In the genomic region with DNA sequence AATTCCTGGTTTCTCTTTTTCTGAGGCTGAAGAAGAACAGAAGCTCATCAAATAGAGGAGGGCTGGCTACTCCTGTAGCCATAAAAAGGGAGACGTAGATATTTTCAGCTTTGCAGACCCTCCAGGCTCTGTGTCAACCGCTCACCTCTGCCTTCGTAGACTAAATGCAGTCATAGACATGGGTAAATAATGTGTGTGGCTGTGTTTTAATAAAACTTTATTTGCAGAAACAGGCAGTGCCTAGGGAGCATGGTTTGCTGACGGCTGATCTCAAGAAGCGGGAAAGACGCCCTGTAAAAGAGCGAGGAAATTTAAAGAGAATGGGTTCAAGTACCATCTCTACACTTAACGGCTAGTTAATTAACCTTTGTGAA, we compare ENCODE assay signal across 15 cellular contexts.
A peak's percentile ranks its signal among the peaks of the same experiment; 100 is the strongest.
DNase-seq lines count a peak whose midpoint lies in the region; ATAC-seq and TF ChIP-seq lines count a peak whose summit lies in the region.
"Had no signal": no experiment of that assay in that cellular context is flagged by ENCODE, and none has a peak within 500 bp of the region (broad histone marks: within the 10 kb centered on the region; RNA-seq: fewer than 3 reads in every experiment).

No MANE protein-coding gene starts in this region.

- no peaks in the 10 kb centered on the region for H3K27me3 Mint-ChIP-seq in glutamatergic neuron (ENCODE audit: unreplicated experiment)

- peaks cover 33% of the 10 kb centered on the region for H3K4me1 Mint-ChIP-seq in glutamatergic neuron (ENCODE audit: low read depth, unreplicated experiment)

- 90% methylated on average over 8 of the region's 8 CpGs for WGBS in suprapubic skin

- no peak for ATAC-seq in Right ventricle myocardium superior (ENCODE audit: poor library complexity)

- no peak for TF ChIP-seq CTCF in left ventricle myocardium inferior (IDR thresholded peaks at IDR 0.05; ENCODE audit: borderline replicate concordance)
- no peak for TF ChIP-seq CTCF in WERI-Rb-1 (IDR thresholded peaks at IDR 0.05; ENCODE audit: low read depth, low read length)
- no peak for TF ChIP-seq CTCF in glutamatergic neuron (IDR thresholded peaks at IDR 0.05; ENCODE audit: partially characterized antibody, unreplicated experiment)
- no peak for TF ChIP-seq CTCF in uterus (IDR thresholded peaks at IDR 0.05)
- no peak for TF ChIP-seq CTCF in suprapubic skin (IDR thresholded peaks at IDR 0.05)

- H3K4me1 ChIP-seq in left ventricle myocardium inferior (peaks cover 39% of the 10 kb centered on the region), uterus (peaks cover 0 to 4% of the 10 kb centered on the region in 2 donors), suprapubic skin (peaks cover 49% of the 10 kb centered on the region)

- H3K27ac ChIP-seq in left ventricle myocardium inferior (replicated peaks) (peak overlapping the region; percentile 71), WERI-Rb-1 (peak overlapping the region; percentile 20; the same call in 1 of the 2 replicates), uterus (peak overlapping the region; percentile 23 to 34), suprapubic skin (no peak overlapping the region)

- H3K4me3 Mint-ChIP-seq in glutamatergic neuron (ENCODE audit: unreplicated experiment): peak overlapping the region; percentile 61

- no peaks in the 10 kb centered on the region for H3K27me3 ChIP-seq in left ventricle myocardium inferior (ENCODE audit: low read depth)
- H3K27me3 ChIP-seq in WERI-Rb-1 (ENCODE audit: insufficient read depth, low read depth, severe bottlenecking): no peaks in the 10 kb centered on the region
- no peaks in the 10 kb centered on the region for H3K27me3 ChIP-seq in uterus
- H3K27me3 ChIP-seq in suprapubic skin: no peaks in the 10 kb centered on the region
- H3K27me3 ChIP-seq: gastrocnemius medialis, MG63 had no signal

- H3K9me3 Mint-ChIP-seq in glutamatergic neuron (ENCODE audit: unreplicated experiment): peaks cover 3% of the 10 kb centered on the region

- no peak for TF ChIP-seq POLR2A in uterus (IDR thresholded peaks at IDR 0.05)
- no peak for TF ChIP-seq POLR2A in suprapubic skin (IDR thresholded peaks at IDR 0.05)

- H3K36me3 ChIP-seq in left ventricle myocardium inferior: no peaks in the 10 kb centered on the region
- no peaks in the 10 kb centered on the region for H3K36me3 ChIP-seq in WERI-Rb-1
- H3K36me3 ChIP-seq in uterus: no peaks in the 10 kb centered on the region
- H3K36me3 ChIP-seq in suprapubic skin: no peaks in the 10 kb centered on the region
- H3K36me3 ChIP-seq: gastrocnemius medialis, MG63 had no signal

- no peak overlapping the region for H3K4me3 ChIP-seq in left ventricle myocardium inferior
- H3K4me3 ChIP-seq in WERI-Rb-1 (ENCODE audit: low read depth, low read length): no peak overlapping the region
- no peak overlapping the region for H3K4me3 ChIP-seq in uterus
- H3K4me3 ChIP-seq in suprapubic skin: no peak overlapping the region
- H3K4me3 ChIP-seq: gastrocnemius medialis, MG63 had no signal

- H3K36me3 Mint-ChIP-seq in glutamatergic neuron (ENCODE audit: unreplicated experiment): no peaks in the 10 kb centered on the region

- DNase-seq in left ventricle myocardium inferior (no peak), Right ventricle myocardium superior (no peak), WERI-Rb-1 (no peak), glutamatergic neuron (no peak), uterus (no peak), suprapubic skin (ENCODE audit: low spot score in 2 of 2) (no peak), amygdala (lab: John Stamatoyannopoulos, UW) (no peak), NCI-H748 (lab: John Stamatoyannopoulos, UW; ENCODE audit: unreplicated experiment) (no peak)
- DNase-seq: activated CD4-positive, CD25-positive, alpha-beta regulatory T cell; activated gamma-delta T cell treated with Interleukin-2 at 50 U/mL for 16 hours; gastrocnemius medialis; left cardiac atrium; MG63; NCI-H446 treated with DMSO at 0.1 percent for 48 hours; RPMI8226 had no signal

- intact Hi-C loops in left ventricle myocardium inferior (cut with micrococcal nuclease) (no loop called here), Right ventricle myocardium superior (cut with DNase I) (no loop called here), uterus (cut with DNase I; ENCODE audit: low total_unique reads) (no loop called here)

- no peaks in the 10 kb centered on the region for H3K9me3 ChIP-seq in left ventricle myocardium inferior (replicated peaks)
- no peaks in the 10 kb centered on the region for H3K9me3 ChIP-seq in WERI-Rb-1 (ENCODE audit: severe bottlenecking)
- H3K9me3 ChIP-seq in uterus: no peaks in the 10 kb centered on the region
- H3K9me3 ChIP-seq in suprapubic skin: no peaks in the 10 kb centered on the region
- H3K9me3 ChIP-seq: gastrocnemius medialis, MG63 had no signal

- no peak for TF ChIP-seq EP300 in suprapubic skin (IDR thresholded peaks at IDR 0.05)

- peak overlapping the region; percentile 99 for H3K27ac Mint-ChIP-seq in glutamatergic neuron (ENCODE audit: unreplicated experiment)
